6 cellular contexts compared by ENCODE assay signal in the genomic region with DNA sequence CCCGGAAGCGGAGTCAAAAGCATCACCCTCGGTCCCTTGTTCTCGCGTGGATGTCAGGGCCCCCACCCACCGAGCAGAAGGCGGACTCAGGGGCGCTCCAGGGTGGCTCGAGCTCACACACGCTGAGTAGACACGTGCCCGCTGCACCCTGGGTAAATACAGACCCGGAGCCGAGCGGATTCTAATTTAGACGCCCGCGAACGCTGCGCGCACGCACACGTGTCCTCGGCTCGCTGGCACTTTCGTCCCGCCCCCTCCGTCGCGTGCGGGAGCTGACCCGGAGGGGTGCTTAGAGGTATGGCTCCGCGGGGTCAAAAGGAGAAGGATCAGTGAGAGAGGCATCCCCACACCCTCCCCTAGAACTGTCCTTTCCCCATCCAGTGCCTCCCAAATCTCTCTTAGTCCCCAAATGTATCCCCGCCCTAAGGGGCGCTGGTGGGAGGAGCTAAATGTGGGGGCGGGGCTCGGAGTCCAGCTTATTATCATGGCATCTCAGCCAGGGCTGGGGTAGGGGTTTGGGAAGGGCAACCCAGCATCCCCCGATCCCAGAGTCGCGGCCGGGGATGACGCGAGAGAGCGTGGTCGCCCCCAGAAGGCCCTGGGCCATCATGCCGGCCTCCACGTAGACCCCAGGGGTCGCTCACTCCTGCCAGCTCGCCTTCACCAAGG. TPM values are rescaled to one million over a fixed set of nuclear protein-coding genes. Genes with fewer than 3 reads are reported as not detected.
DNase-seq lines count a peak whose midpoint lies in the region; ATAC-seq and TF ChIP-seq lines count a peak whose summit lies in the region.

No MANE protein-coding gene starts in this region.

- no peak for TF ChIP-seq POLR2A in heart left ventricle (IDR thresholded peaks at IDR 0.05)

- H3K36me3 ChIP-seq in heart left ventricle = peaks cover 0 to 19% (median 16%) of the 10 kb centered on the region in 9 donors

- no peaks in the 10 kb centered on the region for H3K9me3 ChIP-seq in heart left ventricle

- intact Hi-C loops in heart left ventricle (cut with DNase I) = loop anchor here in 1 of 10 donors (5.0 kb wide), 1 partner anchor 43 kb away; the partner anchor contains the start of gene RAVER1

- TF ChIP-seq CTCF in heart left ventricle (IDR thresholded peaks at IDR 0.05) = no peak

- peaks cover 30 to 77% (median 66%) of the 10 kb centered on the region in 9 donors for H3K27me3 ChIP-seq in heart left ventricle

- no peak for ATAC-seq in heart left ventricle
- no peak for ATAC-seq in GM18520 (IDR thresholded peaks at IDR 0.05; ENCODE audit: unreplicated experiment)

- DNase-seq in COLO668 (lab: John Stamatoyannopoulos, UW; ENCODE audit: unreplicated experiment) = peak; percentile 78
- DNase-seq in NAMALWA (ENCODE audit: low spot score) = peak; percentile 96
- DNase-seq in activated CD4-positive, alpha-beta T cell treated with anti-CD3 and anti-CD28 coated beads, Interleukin-2, amount 50 U/mL, for 4 hours = peak; percentile 56 to 61
- peak in 2 of 5 donors; percentile 11 to 60 for DNase-seq in heart left ventricle
- peak; percentile 83 for DNase-seq in stimulated activated CD8-positive, alpha-beta memory T cell treated with anti-CD3 and anti-CD28 coated beads, Interleukin-4, amount 100 ng/mL, for 48 hours

- peak overlapping the region in 10 of 12 donors; percentile 20 to 60 (median 35) for H3K4me3 ChIP-seq in heart left ventricle

- no peak overlapping the region for H3K27ac ChIP-seq in heart left ventricle

- H3K4me1 ChIP-seq in heart left ventricle = peaks cover 5 to 93% (median 61%) of the 10 kb centered on the region in 12 donors

- 1 to 2% (median 1%) methylated on average over 37 to 50 of the region's 50 CpGs for WGBS in heart left ventricle, 4 donors

RNA-seq across cellular contexts. Expression of gene ICAM5, which starts 0.5 kb away (rescaled TPM):
- total RNA-seq in heart left ventricle = under 1 TPM in 7 of 9 donors, not detected in 2; 0.19 to 0.98 (median 0.34) TPM
- polyA plus RNA-seq in heart left ventricle = under 1 TPM; 0.11 to 0.35 TPM

RNA-seq across cellular contexts. Expression of gene ICAM4, which starts 2.5 kb away (rescaled TPM):
- total RNA-seq in heart left ventricle = 1 to 10 TPM in 2 of 9 donors, under 1 TPM in 4, not detected in 3; 0.21 to 1.2 (median 0.67) TPM
- polyA plus RNA-seq in heart left ventricle = under 1 TPM; 0.33 to 0.57 TPM

RNA-seq across cellular contexts. Expression of gene ICAM1, which starts 18.4 kb away (rescaled TPM):
- total RNA-seq in heart left ventricle = 10 to 100 TPM in 5 of 9 donors, 1 to 10 TPM in 4; 6.0 to 87.6 (median 10.9) TPM
- polyA plus RNA-seq in heart left ventricle = 1 to 10 TPM; 6.1 to 9.7 TPM

RNA-seq across cellular contexts. Expression of gene ZGLP1, which starts 20.3 kb away (rescaled TPM):
- 1 to 10 TPM in 4 of 9 donors, under 1 TPM in 5; 0.16 to 2.2 (median 0.83) TPM for total RNA-seq in heart left ventricle
- 1 to 10 TPM; 1.1 TPM for polyA plus RNA-seq in heart left ventricle

RNA-seq across cellular contexts. Expression of gene FDX2, which starts 26.5 kb away (rescaled TPM):
- 10 to 100 TPM; 12.8 to 22.0 (median 16.6) TPM for total RNA-seq in heart left ventricle
- polyA plus RNA-seq in heart left ventricle = 10 to 100 TPM; 32.7 to 37.3 TPM
